Comparison of ENCODE assay signal across 1 cellular context in genomic region chr9:136847827-136848392, GRCh38.
TF ChIP-seq lines count a peak whose summit lies in the region.

No MANE protein-coding gene starts in this region.

TF ChIP-seq in K562, 482 proteins besides CTCF, POLR2A, EP300 and RAD21 (continued from another document and continues in another):
- TF ChIP-seq ZSCAN29 (IDR thresholded peaks at IDR 0.05) (no peak), ZNF175 (CRISPR knock-in tag; IDR thresholded peaks at IDR 0.05; ENCODE audit: low read depth) (no peak), ZNF609 (CRISPR knock-in tag; IDR thresholded peaks at IDR 0.05; ENCODE audit: borderline replicate concordance) (no peak), TAF15 (IDR thresholded peaks at IDR 0.05; ENCODE audit: low read depth, low read length) (no peak), SAFB2 (IDR thresholded peaks at IDR 0.05; ENCODE audit: borderline replicate concordance, low read depth, low read length, severe bottlenecking) (no peak), ZNF407 (IDR thresholded peaks at IDR 0.05; ENCODE audit: low read depth) (no peak), ZNF639 (CRISPR knock-in tag; conservative IDR thresholded peaks at IDR 0.05 in 1 of 2, IDR thresholded peaks at IDR 0.05 in 1 of 2) (no peak), GABPA (tag; conservative IDR thresholded peaks at IDR 0.05; ENCODE audit: low read depth) (no peak), FUS (optimal IDR thresholded peaks at IDR 0.05; ENCODE audit: low read depth, low read length) (no peak), CHCHD3 (CRISPR knock-in tag; IDR thresholded peaks at IDR 0.05) (no peak; the same call in 1 of the 2 replicates), ZNF280B (CRISPR knock-in tag; IDR thresholded peaks at IDR 0.05) (no peak), SAP30 (IDR thresholded peaks at IDR 0.05; ENCODE audit: borderline replicate concordance, insufficient read depth, low read depth, low read length, poor library complexity, severe bottlenecking) (no peak), MTA3 (IDR thresholded peaks at IDR 0.05; ENCODE audit: borderline replicate concordance) (peak; percentile 76; the same call in 1 of the 2 replicates), ZFPM2 (CRISPR knock-in tag; IDR thresholded peaks at IDR 0.05) (no peak), YY1 (IDR thresholded peaks at IDR 0.05; ENCODE audit: borderline replicate concordance in 1 of 3, control insufficient read depth in 1 of 3, extremely low read depth in 1 of 3, insufficient read depth in 3 of 3, insufficient read length in 1 of 3, insufficient replicate concordance in 2 of 3, low read depth in 1 of 3, low read length in 2 of 3) (peak in 2 of 3 experiments; percentile 8), ZNF354B (CRISPR knock-in tag; IDR thresholded peaks at IDR 0.05) (no peak), USF1 (CRISPR knock-in tag; IDR thresholded peaks at IDR 0.05) (no peak), THRAP3 (IDR thresholded peaks at IDR 0.05; ENCODE audit: borderline replicate concordance) (no peak), BRF2 (IDR thresholded peaks at IDR 0.05; ENCODE audit: borderline replicate concordance, insufficient read depth, insufficient read length) (no peak), ZNF24 (IDR thresholded peaks at IDR 0.05) (no peak), GATAD2B (IDR thresholded peaks at IDR 0.05; ENCODE audit: borderline replicate concordance) (no peak), HMG20B (CRISPR knock-in tag; IDR thresholded peaks at IDR 0.05) (no peak; the same call in 1 of the 2 replicates), ZNF384 (IDR thresholded peaks at IDR 0.05; ENCODE audit: low read depth, low read length) (no peak), MCM7 (IDR thresholded peaks at IDR 0.05) (no peak), HNRNPL (IDR thresholded peaks at IDR 0.05; ENCODE audit: low read depth, low read length) (no peak), ZC3H4 (CRISPR knock-in tag; IDR thresholded peaks at IDR 0.05; ENCODE audit: borderline replicate concordance) (no peak), NCOR1 (IDR thresholded peaks at IDR 0.05) (no peak), ATF7 (IDR thresholded peaks at IDR 0.05) (peak; percentile 16; the same call in 1 of the 2 replicates), POLR2H (tag; IDR thresholded peaks at IDR 0.05; ENCODE audit: low read depth) (peak; percentile 11; the same call in 1 of the 2 replicates), FOSL1 (tag; conservative IDR thresholded peaks at IDR 0.05) (0 out of 2 replicates have a peak, but pooled peaks have one; percentile 6), ZBTB34 (CRISPR knock-in tag; IDR thresholded peaks at IDR 0.05) (no peak), BRD9 (IDR thresholded peaks at IDR 0.05; ENCODE audit: low read depth, partially characterized antibody) (no peak), NONO (IDR thresholded peaks at IDR 0.05; ENCODE audit: low read depth in 2 of 2, low read length in 1 of 2) (no peak), ZNF740 (CRISPR knock-in tag; IDR thresholded peaks at IDR 0.05) (no peak), ZNF740 (tag; IDR thresholded peaks at IDR 0.05) (no peak), MAFF (IDR thresholded peaks at IDR 0.05; ENCODE audit: low read length) (no peak), MAFG (tag; conservative IDR thresholded peaks at IDR 0.05) (no peak), SNAPC5 (CRISPR knock-in tag; IDR thresholded peaks at IDR 0.05) (no peak), ATF3 (IDR thresholded peaks at IDR 0.05) (no peak), ATF3 (CRISPR knock-in tag; conservative IDR thresholded peaks at IDR 0.05) (no peak)
